1 cellular context compared by ENCODE assay signal in the genomic region with DNA sequence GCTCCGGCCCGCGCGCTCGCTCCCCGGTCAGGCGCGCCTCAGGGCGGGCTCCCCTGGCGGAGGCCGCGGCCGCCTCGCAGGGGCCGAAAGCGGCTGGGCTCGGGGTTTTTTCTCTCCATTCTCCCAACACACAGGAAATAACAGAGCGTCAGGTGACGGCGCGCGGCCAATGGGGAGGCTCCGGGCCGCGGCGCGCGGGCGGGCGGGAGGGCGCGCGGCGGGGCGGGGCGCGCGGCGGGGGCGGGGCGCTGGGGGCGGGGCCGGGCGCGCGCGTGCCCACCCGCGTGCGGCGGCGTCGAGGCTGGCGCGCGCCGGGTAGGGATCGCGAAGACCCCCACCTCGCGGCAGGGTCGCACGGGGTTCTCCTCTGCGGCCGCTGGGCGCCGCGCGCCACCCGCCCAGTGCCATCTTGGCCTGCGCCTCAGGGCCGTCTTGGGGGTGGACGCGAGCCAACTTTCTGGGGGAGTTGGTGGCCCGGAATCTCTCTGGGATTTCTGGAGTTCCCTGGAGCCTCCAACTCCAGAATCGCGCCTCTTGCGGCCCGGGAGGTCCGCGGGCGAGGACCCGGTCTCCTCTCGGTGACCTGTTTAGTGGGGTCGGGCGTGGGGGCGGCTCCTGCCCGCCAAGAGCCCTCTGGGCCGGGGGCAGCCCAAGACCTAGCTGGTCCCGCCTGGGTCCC.
TF ChIP-seq lines count a peak whose summit lies in the region.

A gene (minus strand): TSS at position 142 of the 679 bp plus-strand sequence. CDS start 55,348 bp downstream, outside the sequence.

TF ChIP-seq in H1, 55 proteins besides CTCF, POLR2A, EP300 and RAD21:
- TF ChIP-seq, protein P1, sequence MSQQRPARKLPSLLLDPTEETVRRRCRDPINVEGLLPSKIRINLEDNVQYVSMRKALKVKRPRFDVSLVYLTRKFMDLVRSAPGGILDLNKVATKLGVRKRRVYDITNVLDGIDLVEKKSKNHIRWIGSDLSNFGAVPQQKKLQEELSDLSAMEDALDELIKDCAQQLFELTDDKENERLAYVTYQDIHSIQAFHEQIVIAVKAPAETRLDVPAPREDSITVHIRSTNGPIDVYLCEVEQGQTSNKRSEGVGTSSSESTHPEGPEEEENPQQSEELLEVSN (IDR thresholded peaks at IDR 0.05) = peak; percentile 83
- no peak for TF ChIP-seq SP2 (IDR thresholded peaks at IDR 0.05; ENCODE audit: low read length)
- peak; percentile 29; the same call in 1 of the 2 replicates for TF ChIP-seq TAF1 (IDR thresholded peaks at IDR 0.05; ENCODE audit: low read depth, low read length)
- no peak for TF ChIP-seq SP4 (IDR thresholded peaks at IDR 0.05; ENCODE audit: low read length)
- TF ChIP-seq SIX5 (IDR thresholded peaks at IDR 0.05; ENCODE audit: low read depth, low read length) = no peak
- TF ChIP-seq, protein P2, sequence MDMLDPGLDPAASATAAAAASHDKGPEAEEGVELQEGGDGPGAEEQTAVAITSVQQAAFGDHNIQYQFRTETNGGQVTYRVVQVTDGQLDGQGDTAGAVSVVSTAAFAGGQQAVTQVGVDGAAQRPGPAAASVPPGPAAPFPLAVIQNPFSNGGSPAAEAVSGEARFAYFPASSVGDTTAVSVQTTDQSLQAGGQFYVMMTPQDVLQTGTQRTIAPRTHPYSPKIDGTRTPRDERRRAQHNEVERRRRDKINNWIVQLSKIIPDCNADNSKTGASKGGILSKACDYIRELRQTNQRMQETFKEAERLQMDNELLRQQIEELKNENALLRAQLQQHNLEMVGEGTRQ (IDR thresholded peaks at IDR 0.05; ENCODE audit: low read length) = peak; percentile 82
- TF ChIP-seq PHF8 (conservative IDR thresholded peaks at IDR 0.05; ENCODE audit: low read depth, low read length) = 0 out of 2 replicates have a peak, but pooled peaks have one; percentile 13
- TF ChIP-seq ZNF274 (IDR thresholded peaks at IDR 0.05; ENCODE audit: borderline replicate concordance, extremely low read depth, low read length) = no peak
- peak; percentile 28; the same call in 1 of the 2 replicates for TF ChIP-seq TBP (IDR thresholded peaks at IDR 0.05; ENCODE audit: low read depth, low read length)
- TF ChIP-seq EGR1 (IDR thresholded peaks at IDR 0.05; ENCODE audit: borderline replicate concordance, low read depth, low read length) = no peak
- no peak for TF ChIP-seq GTF2F1 (IDR thresholded peaks at IDR 0.05; ENCODE audit: borderline replicate concordance, low read depth, low read length)
- TF ChIP-seq, protein P3, sequence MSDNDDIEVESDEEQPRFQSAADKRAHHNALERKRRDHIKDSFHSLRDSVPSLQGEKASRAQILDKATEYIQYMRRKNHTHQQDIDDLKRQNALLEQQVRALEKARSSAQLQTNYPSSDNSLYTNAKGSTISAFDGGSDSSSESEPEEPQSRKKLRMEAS (IDR thresholded peaks at IDR 0.05) = peak; percentile 86
- TF ChIP-seq CREB1 (IDR thresholded peaks at IDR 0.05) = 0 out of 2 replicates have a peak, but pooled peaks have one; percentile 5
- no peak for TF ChIP-seq YY1 (IDR thresholded peaks at IDR 0.05; ENCODE audit: low read depth, low read length)
- TF ChIP-seq, protein P4, sequence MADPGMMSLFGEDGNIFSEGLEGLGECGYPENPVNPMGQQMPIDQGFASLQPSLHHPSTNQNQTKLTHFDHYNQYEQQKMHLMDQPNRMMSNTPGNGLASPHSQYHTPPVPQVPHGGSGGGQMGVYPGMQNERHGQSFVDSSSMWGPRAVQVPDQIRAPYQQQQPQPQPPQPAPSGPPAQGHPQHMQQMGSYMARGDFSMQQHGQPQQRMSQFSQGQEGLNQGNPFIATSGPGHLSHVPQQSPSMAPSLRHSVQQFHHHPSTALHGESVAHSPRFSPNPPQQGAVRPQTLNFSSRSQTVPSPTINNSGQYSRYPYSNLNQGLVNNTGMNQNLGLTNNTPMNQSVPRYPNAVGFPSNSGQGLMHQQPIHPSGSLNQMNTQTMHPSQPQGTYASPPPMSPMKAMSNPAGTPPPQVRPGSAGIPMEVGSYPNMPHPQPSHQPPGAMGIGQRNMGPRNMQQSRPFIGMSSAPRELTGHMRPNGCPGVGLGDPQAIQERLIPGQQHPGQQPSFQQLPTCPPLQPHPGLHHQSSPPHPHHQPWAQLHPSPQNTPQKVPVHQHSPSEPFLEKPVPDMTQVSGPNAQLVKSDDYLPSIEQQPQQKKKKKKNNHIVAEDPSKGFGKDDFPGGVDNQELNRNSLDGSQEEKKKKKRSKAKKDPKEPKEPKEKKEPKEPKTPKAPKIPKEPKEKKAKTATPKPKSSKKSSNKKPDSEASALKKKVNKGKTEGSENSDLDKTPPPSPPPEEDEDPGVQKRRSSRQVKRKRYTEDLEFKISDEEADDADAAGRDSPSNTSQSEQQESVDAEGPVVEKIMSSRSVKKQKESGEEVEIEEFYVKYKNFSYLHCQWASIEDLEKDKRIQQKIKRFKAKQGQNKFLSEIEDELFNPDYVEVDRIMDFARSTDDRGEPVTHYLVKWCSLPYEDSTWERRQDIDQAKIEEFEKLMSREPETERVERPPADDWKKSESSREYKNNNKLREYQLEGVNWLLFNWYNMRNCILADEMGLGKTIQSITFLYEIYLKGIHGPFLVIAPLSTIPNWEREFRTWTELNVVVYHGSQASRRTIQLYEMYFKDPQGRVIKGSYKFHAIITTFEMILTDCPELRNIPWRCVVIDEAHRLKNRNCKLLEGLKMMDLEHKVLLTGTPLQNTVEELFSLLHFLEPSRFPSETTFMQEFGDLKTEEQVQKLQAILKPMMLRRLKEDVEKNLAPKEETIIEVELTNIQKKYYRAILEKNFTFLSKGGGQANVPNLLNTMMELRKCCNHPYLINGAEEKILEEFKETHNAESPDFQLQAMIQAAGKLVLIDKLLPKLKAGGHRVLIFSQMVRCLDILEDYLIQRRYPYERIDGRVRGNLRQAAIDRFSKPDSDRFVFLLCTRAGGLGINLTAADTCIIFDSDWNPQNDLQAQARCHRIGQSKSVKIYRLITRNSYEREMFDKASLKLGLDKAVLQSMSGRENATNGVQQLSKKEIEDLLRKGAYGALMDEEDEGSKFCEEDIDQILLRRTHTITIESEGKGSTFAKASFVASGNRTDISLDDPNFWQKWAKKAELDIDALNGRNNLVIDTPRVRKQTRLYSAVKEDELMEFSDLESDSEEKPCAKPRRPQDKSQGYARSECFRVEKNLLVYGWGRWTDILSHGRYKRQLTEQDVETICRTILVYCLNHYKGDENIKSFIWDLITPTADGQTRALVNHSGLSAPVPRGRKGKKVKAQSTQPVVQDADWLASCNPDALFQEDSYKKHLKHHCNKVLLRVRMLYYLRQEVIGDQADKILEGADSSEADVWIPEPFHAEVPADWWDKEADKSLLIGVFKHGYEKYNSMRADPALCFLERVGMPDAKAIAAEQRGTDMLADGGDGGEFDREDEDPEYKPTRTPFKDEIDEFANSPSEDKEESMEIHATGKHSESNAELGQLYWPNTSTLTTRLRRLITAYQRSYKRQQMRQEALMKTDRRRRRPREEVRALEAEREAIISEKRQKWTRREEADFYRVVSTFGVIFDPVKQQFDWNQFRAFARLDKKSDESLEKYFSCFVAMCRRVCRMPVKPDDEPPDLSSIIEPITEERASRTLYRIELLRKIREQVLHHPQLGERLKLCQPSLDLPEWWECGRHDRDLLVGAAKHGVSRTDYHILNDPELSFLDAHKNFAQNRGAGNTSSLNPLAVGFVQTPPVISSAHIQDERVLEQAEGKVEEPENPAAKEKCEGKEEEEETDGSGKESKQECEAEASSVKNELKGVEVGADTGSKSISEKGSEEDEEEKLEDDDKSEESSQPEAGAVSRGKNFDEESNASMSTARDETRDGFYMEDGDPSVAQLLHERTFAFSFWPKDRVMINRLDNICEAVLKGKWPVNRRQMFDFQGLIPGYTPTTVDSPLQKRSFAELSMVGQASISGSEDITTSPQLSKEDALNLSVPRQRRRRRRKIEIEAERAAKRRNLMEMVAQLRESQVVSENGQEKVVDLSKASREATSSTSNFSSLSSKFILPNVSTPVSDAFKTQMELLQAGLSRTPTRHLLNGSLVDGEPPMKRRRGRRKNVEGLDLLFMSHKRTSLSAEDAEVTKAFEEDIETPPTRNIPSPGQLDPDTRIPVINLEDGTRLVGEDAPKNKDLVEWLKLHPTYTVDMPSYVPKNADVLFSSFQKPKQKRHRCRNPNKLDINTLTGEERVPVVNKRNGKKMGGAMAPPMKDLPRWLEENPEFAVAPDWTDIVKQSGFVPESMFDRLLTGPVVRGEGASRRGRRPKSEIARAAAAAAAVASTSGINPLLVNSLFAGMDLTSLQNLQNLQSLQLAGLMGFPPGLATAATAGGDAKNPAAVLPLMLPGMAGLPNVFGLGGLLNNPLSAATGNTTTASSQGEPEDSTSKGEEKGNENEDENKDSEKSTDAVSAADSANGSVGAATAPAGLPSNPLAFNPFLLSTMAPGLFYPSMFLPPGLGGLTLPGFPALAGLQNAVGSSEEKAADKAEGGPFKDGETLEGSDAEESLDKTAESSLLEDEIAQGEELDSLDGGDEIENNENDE (IDR thresholded peaks at IDR 0.05; ENCODE audit: insufficient replicate concordance, low read length) = no peak
